In the genomic region with DNA sequence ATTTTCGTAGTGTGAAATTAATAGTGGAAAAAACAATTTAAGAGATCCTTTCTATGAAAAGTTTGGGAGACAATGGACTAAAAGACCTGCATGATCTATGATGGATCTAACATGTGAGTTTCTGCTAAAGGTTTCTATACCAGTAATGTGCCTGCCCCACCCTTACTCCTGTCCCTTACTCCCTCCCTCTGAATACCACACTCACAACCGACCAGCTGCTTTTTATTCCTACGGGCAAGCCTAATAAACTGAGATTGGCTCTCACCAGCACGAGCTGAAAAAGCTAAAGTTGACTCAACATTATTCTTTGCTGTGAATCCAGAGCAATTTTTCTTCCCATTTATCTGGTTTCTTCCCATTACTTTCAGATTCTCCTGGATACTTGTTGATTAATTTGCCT, we compare ENCODE assay signal across 24 cellular contexts. TPM values are rescaled to one million over a fixed set of nuclear protein-coding genes. Genes with fewer than 3 reads are reported as not detected.
A peak's percentile ranks its signal among the peaks of the same experiment; 100 is the strongest.
DNase-seq lines count a peak whose midpoint lies in the region; ATAC-seq and TF ChIP-seq lines count a peak whose summit lies in the region.
"Had no signal": no experiment of that assay in that cellular context is flagged by ENCODE, and none has a peak within 500 bp of the region (broad histone marks: within the 10 kb centered on the region; RNA-seq: fewer than 3 reads in every experiment).

No MANE protein-coding gene starts in this region.

- H3K27ac Mint-ChIP-seq in Calu3 (ENCODE audit: unreplicated experiment) (peak overlapping the region; percentile 12), nephron progenitor cell (peak overlapping the region; percentile 68)
- H3K27ac Mint-ChIP-seq: activated CD4-positive, alpha-beta memory T cell treated with anti-CD3 and anti-CD28 coated beads for 36 hours; activated naive CD8-positive, alpha-beta T cell had no signal

- no TSS peak for BruUV-seq in Calu3 (replicated peaks; lab: Mats Ljungman, UMichigan)

- H3K27me3 Mint-ChIP-seq in Calu3 (ENCODE audit: unreplicated experiment) (no peaks in the 10 kb centered on the region), nephron progenitor cell (ENCODE audit: low read depth, poor library complexity) (no peaks in the 10 kb centered on the region)
- H3K27me3 Mint-ChIP-seq: activated CD4-positive, alpha-beta memory T cell treated with anti-CD3 and anti-CD28 coated beads for 36 hours; activated naive CD8-positive, alpha-beta T cell; effector memory CD8-positive, alpha-beta T cell had no signal

- H3K4me3 Mint-ChIP-seq in Calu3 (ENCODE audit: low read depth, unreplicated experiment), result no peak overlapping the region
- no peak overlapping the region for H3K4me3 Mint-ChIP-seq in nephron progenitor cell
- H3K4me3 Mint-ChIP-seq: activated CD4-positive, alpha-beta memory T cell treated with anti-CD3 and anti-CD28 coated beads for 36 hours; activated naive CD8-positive, alpha-beta T cell; effector memory CD8-positive, alpha-beta T cell had no signal

- in situ Hi-C loops in HAP-1 (cut with MboI; ENCODE audit: low sequenced_read_pairs), result no loop called here

- H3K9me3 ChIP-seq in RWPE2 (ENCODE audit: severe bottlenecking) (no peaks in the 10 kb centered on the region), left lung (no peaks in the 10 kb centered on the region), HAP-1 (no peaks in the 10 kb centered on the region)
- H3K9me3 ChIP-seq: spleen, upper lobe of left lung had no signal

- TF ChIP-seq CTCF in Calu3 (IDR thresholded peaks at IDR 0.05; ENCODE audit: unreplicated experiment) (no peak), RWPE2 (IDR thresholded peaks at IDR 0.05; ENCODE audit: poor library complexity, severe bottlenecking) (no peak), foreskin keratinocyte (conservative IDR thresholded peaks at IDR 0.05) (no peak), nephron progenitor cell (IDR thresholded peaks at IDR 0.05) (no peak), left lung (IDR thresholded peaks at IDR 0.05) (no peak)

- no peaks in the 10 kb centered on the region for H3K36me3 Mint-ChIP-seq in Calu3 (ENCODE audit: insufficient read depth, unreplicated experiment)
- peaks cover 55% of the 10 kb centered on the region for H3K36me3 Mint-ChIP-seq in nephron progenitor cell (ENCODE audit: low read depth)

- ATAC-seq in RWPE2 (ENCODE audit: low read depth) (no peak), foreskin keratinocyte (no peak), left lung (no peak), GM19455 (IDR thresholded peaks at IDR 0.05; ENCODE audit: unreplicated experiment) (no peak)
- ATAC-seq: activated CD4-positive, CD25-positive, alpha-beta regulatory T cell treated with anti-CD3 and anti-CD28 coated beads, Interleukin-2, amount 50 U/mL, for 24 hours; effector memory CD8-positive, alpha-beta T cell had no signal

- CTCF ChIA-PET in Calu3 (lab: Charles Lee), result interaction anchor here (0.9 to 2.0 kb wide), 2 partner anchors 12 to 87 kb away, joined by 3 to 9 read pairs; no protein-coding TSS in a partner anchor

- H3K27ac ChIP-seq in RWPE2 (ENCODE audit: poor library complexity, severe bottlenecking), result peak overlapping the region; percentile 20
- H3K27ac ChIP-seq in foreskin keratinocyte, result peak overlapping the region; percentile 33
- no peak overlapping the region for H3K27ac ChIP-seq in left lung
- H3K27ac ChIP-seq: BLaER1 treated with 17β-estradiol and CSF1 and Interleukin-3, amounts not matched to agents 10 nM and 100 nM; hepatocyte; left ventricle myocardium inferior; parathyroid adenoma; spleen; upper lobe of left lung had no signal

- no peak overlapping the region for H3K4me3 ChIP-seq in RWPE2 (ENCODE audit: severe bottlenecking)
- H3K4me3 ChIP-seq in left lung, result no peak overlapping the region
- no peak overlapping the region for H3K4me3 ChIP-seq in HAP-1
- H3K4me3 ChIP-seq: BLaER1 treated with 17β-estradiol and CSF1 and Interleukin-3, amounts not matched to agents 10 nM and 100 nM; hepatocyte; left ventricle myocardium inferior; spleen; upper lobe of left lung had no signal

- DNase-seq in Calu3 (no peak), RWPE2 (ENCODE audit: low spot score) (no peak), foreskin keratinocyte (no peak), nephron progenitor cell (no peak), left lung (no peak), NAMALWA (ENCODE audit: low spot score) (no peak), HAP-1 (ENCODE audit: low spot score in 2 of 2) (no peak)
- DNase-seq: activated CD4-positive, alpha-beta memory T cell treated with anti-CD3 and anti-CD28 coated beads for 36 hours; anterior cingulate cortex; COR-L47; cortex of kidney; DND-41; effector memory CD8-positive, alpha-beta T cell; left ventricle myocardium inferior; NCI-H1436 treated with DMSO at 0.1 percent for 48 hours; NCI-H510A; spleen; upper lobe of left lung had no signal

- H3K4me1 ChIP-seq in RWPE2 (ENCODE audit: insufficient read depth, poor library complexity, severe bottlenecking) (peaks cover 13% of the 10 kb centered on the region), foreskin keratinocyte (peaks cover 6% of the 10 kb centered on the region), left lung (peaks cover 0 to 12% of the 10 kb centered on the region in 2 donors), HAP-1 (no peaks in the 10 kb centered on the region)

- H3K9me3 Mint-ChIP-seq in Calu3 (ENCODE audit: low read depth, unreplicated experiment), result no peaks in the 10 kb centered on the region
- peaks cover 7% of the 10 kb centered on the region for H3K9me3 Mint-ChIP-seq in nephron progenitor cell
- H3K9me3 Mint-ChIP-seq: activated CD4-positive, alpha-beta memory T cell treated with anti-CD3 and anti-CD28 coated beads for 36 hours; effector memory CD8-positive, alpha-beta T cell had no signal

- H3K36me3 ChIP-seq in RWPE2 (ENCODE audit: low read depth), result no peaks in the 10 kb centered on the region
- H3K36me3 ChIP-seq in left lung, result no peaks in the 10 kb centered on the region
- no peaks in the 10 kb centered on the region for H3K36me3 ChIP-seq in HAP-1 (replicated peaks)
- H3K36me3 ChIP-seq: left ventricle myocardium inferior, spleen, upper lobe of left lung had no signal

- H3K27me3 ChIP-seq in RWPE2 (ENCODE audit: insufficient read depth, poor library complexity, severe bottlenecking) (no peaks in the 10 kb centered on the region), foreskin keratinocyte (no peaks in the 10 kb centered on the region), left lung (no peaks in the 10 kb centered on the region), HAP-1 (ENCODE audit: low read depth) (no peaks in the 10 kb centered on the region)
- H3K27me3 ChIP-seq: BLaER1 treated with 17β-estradiol and CSF1 and Interleukin-3, amounts not matched to agents 10 nM and 100 nM; hepatocyte; spleen; upper lobe of left lung had no signal

- intact Hi-C loops in Calu3 (cut with micrococcal nuclease; ENCODE audit: unreplicated experiment) (no loop called here), left lung (cut with DNase I) (no loop called here)

- peaks cover 34% of the 10 kb centered on the region for H3K4me1 Mint-ChIP-seq in Calu3 (ENCODE audit: low read depth, unreplicated experiment)
- peaks cover 35% of the 10 kb centered on the region for H3K4me1 Mint-ChIP-seq in nephron progenitor cell

RNA-seq across cellular contexts. Expression of a gene that starts 17.8 kb away (rescaled TPM):
- total RNA-seq in Calu3 (2022), result 94.7 and 97.5 TPM in 2 replicates
- total RNA-seq in foreskin keratinocyte, result 64.8 and 66.2 TPM in 2 replicates
- 20.7 and 22.9 TPM in 2 replicates for polyA plus RNA-seq in foreskin keratinocyte
- 10 to 100 TPM; 45.8 to 57.8 TPM for total RNA-seq in left lung

RNA-seq across cellular contexts. Expression of a gene that starts 37.6 kb away (rescaled TPM):
- total RNA-seq in Calu3 (2022) (67.6 and 73.1 TPM in 2 replicates), foreskin keratinocyte (42.0 and 51.6 TPM in 2 replicates), left lung (10 to 100 TPM; 68.0 to 83.3 TPM)
- 11.4 and 12.0 TPM in 2 replicates for polyA plus RNA-seq in foreskin keratinocyte

Comparison
In these comparisons a context has a peak if more than half of its experiments do, and no peak if none do; other contexts are left out.
1. H3K27ac ChIP-seq: peak in RWPE2 (single experiment) and foreskin keratinocyte (single experiment); none in left lung (0 of 2).